ENCODE assay signal across 15 cellular contexts in the genomic region with DNA sequence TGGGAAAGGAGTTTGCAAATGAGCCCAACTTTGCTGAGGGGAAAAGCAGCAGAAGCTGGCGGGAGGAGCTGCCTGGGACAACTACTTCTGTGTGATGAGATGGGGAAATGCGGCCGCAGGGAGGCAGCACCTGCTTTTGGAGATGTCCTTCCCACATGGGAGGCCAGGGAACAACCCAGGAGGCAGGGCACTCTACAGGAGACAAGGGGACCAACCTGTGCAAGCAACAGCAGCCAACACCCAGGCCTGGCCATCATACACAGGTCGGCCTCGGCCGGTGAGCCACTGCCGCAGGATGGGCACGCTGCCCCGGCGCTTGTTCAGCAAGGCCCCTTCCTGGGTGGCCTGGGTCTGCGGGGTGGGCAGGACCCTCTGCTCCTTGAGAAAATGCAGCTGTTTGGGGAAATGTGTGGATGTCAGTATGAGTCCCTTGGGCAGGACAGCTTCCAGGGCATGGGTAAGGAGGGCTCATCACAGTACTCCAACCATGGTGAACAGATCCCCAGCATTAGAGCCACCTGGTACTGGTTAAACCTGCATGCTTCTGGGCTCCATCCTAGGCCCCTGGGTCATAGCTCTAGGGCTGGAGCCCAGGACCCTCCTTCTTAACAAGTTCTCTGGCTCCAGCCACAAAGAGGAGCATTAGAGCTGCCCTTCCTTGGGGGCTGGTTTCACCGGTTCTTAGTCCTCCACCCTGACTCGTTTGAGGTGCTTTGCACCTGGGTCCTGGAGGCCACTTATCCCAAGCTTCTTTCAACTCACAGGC. TPM values are rescaled to one million over a fixed set of nuclear protein-coding genes. Genes with fewer than 3 reads are reported as not detected.
DNase-seq lines count a peak whose midpoint lies in the region; ATAC-seq and TF ChIP-seq lines count a peak whose summit lies in the region.
"Had no signal": no experiment of that assay in that cellular context is flagged by ENCODE, and none has a peak within 500 bp of the region (broad histone marks: within the 10 kb centered on the region; RNA-seq: fewer than 3 reads in every experiment).

No MANE protein-coding gene starts in this region.

- peaks cover 4% of the 10 kb centered on the region for H3K4me1 Mint-ChIP-seq in activated T-cell treated with anti-CD3 and anti-CD28 coated beads, Interleukin-2, amount 50 U/mL, for 24 hours (ENCODE audit: low read depth)

- H3K36me3 ChIP-seq in left ventricle myocardium inferior: no peaks in the 10 kb centered on the region
- H3K36me3 ChIP-seq: ascending aorta, upper lobe of left lung had no signal

- H3K27ac Mint-ChIP-seq in activated T-cell treated with anti-CD3 and anti-CD28 coated beads, Interleukin-2, amount 50 U/mL, for 24 hours: no peak overlapping the region

- H3K27ac ChIP-seq in left ventricle myocardium inferior (replicated peaks): no peak overlapping the region
- no peak overlapping the region for H3K27ac ChIP-seq in caudate nucleus (ENCODE audit: low read depth, low read length)
- H3K27ac ChIP-seq: ascending aorta, upper lobe of left lung had no signal

- H3K4me3 ChIP-seq in left ventricle myocardium inferior: no peak overlapping the region
- no peak overlapping the region for H3K4me3 ChIP-seq in fibroblast of villous mesenchyme (ENCODE audit: low read depth, low read length)
- H3K4me3 ChIP-seq: ascending aorta, lung, upper lobe of left lung had no signal

- intact Hi-C loops in left ventricle myocardium inferior (cut with micrococcal nuclease) (no loop called here), Right ventricle myocardium inferior (cut with DNase I) (no loop called here)

- peaks cover 39% of the 10 kb centered on the region for H3K27me3 ChIP-seq in left ventricle myocardium inferior (ENCODE audit: low read depth)
- H3K27me3 ChIP-seq: ascending aorta had no signal

- TF ChIP-seq CTCF in left ventricle myocardium inferior (IDR thresholded peaks at IDR 0.05; ENCODE audit: borderline replicate concordance): peak; percentile 30
- no peak for TF ChIP-seq CTCF in fibroblast of villous mesenchyme (IDR thresholded peaks at IDR 0.05; ENCODE audit: insufficient read depth, low read depth, low read length)

- no peaks in the 10 kb centered on the region for H3K36me3 Mint-ChIP-seq in activated T-cell treated with anti-CD3 and anti-CD28 coated beads, Interleukin-2, amount 50 U/mL, for 24 hours (ENCODE audit: low read depth)

- ATAC-seq in Right ventricle myocardium inferior (no peak), GM21825 (IDR thresholded peaks at IDR 0.05; ENCODE audit: unreplicated experiment) (no peak), GM19452 (IDR thresholded peaks at IDR 0.05; ENCODE audit: unreplicated experiment) (no peak)

- no peaks in the 10 kb centered on the region for H3K9me3 Mint-ChIP-seq in activated T-cell treated with anti-CD3 and anti-CD28 coated beads, Interleukin-2, amount 50 U/mL, for 24 hours

- DNase-seq in left ventricle myocardium inferior: no peak
- no peak for DNase-seq in Right ventricle myocardium inferior (ENCODE audit: missing footprints)
- peak; percentile 11 for DNase-seq in OCI-M1 (lab: John Stamatoyannopoulos, UW)
- peak; percentile 16 for DNase-seq in fibroblast of villous mesenchyme (ENCODE audit: low read depth)
- DNase-seq in caudate nucleus (lab: John Stamatoyannopoulos, UW): no peak
- no peak for DNase-seq in activated T-cell treated with anti-CD3 and anti-CD28 coated beads, Interleukin-2, amount 50 U/mL, for 24 hours
- DNase-seq: activated CD8-positive, alpha-beta memory T cell treated with anti-CD3 and anti-CD28 coated beads, Interleukin-2, amount 50 U/mL, for 4 hours; C1 segment of cervical spinal cord; NCI-H226 had no signal

- peaks cover 14% of the 10 kb centered on the region for H3K27me3 Mint-ChIP-seq in activated T-cell treated with anti-CD3 and anti-CD28 coated beads, Interleukin-2, amount 50 U/mL, for 24 hours

- no peak overlapping the region for H3K4me3 Mint-ChIP-seq in activated T-cell treated with anti-CD3 and anti-CD28 coated beads, Interleukin-2, amount 50 U/mL, for 24 hours

- H3K4me1 ChIP-seq in left ventricle myocardium inferior: peaks cover 1% of the 10 kb centered on the region
- H3K4me1 ChIP-seq: ascending aorta, upper lobe of left lung had no signal

- H3K9me3 ChIP-seq in left ventricle myocardium inferior (replicated peaks): no peaks in the 10 kb centered on the region
- H3K9me3 ChIP-seq: ascending aorta, upper lobe of left lung had no signal

RNA-seq across cellular contexts. Expression of gene EPB42, which starts 11.6 kb away (rescaled TPM):
- not detected for total RNA-seq in left ventricle myocardium inferior
- total RNA-seq in Right ventricle myocardium inferior: 0.57 TPM
- total RNA-seq in fibroblast of villous mesenchyme: not detected in 2 replicates
- total RNA-seq: ascending aorta, fibroblast of lung had no signal

RNA-seq across cellular contexts. Expression of gene CCNDBP1, which starts 24.0 kb away (rescaled TPM):
- 54.4 TPM for total RNA-seq in left ventricle myocardium inferior
- 54.6 TPM for total RNA-seq in Right ventricle myocardium inferior
- 57.7 and 67.8 TPM in 2 replicates for total RNA-seq in fibroblast of villous mesenchyme

RNA-seq across cellular contexts. Expression of gene TGM5, which starts 57.5 kb away (rescaled TPM):
- not detected for total RNA-seq in left ventricle myocardium inferior
- not detected for total RNA-seq in Right ventricle myocardium inferior
- total RNA-seq in fibroblast of villous mesenchyme: not detected in 2 replicates
- total RNA-seq: ascending aorta had no signal

Comparison
In these comparisons a context has a peak if more than half of its experiments do, and no peak if none do; other contexts are left out.
1. DNase-seq: peak in OCI-M1 (single experiment) and fibroblast of villous mesenchyme (single experiment); none in left ventricle myocardium inferior (single experiment), Right ventricle myocardium inferior (single experiment), caudate nucleus (0 of 61) and activated T-cell treated with anti-CD3 and anti-CD28 coated beads, Interleukin-2, amount 50 U/mL, for 24 hours (single experiment).